In the genomic region with DNA sequence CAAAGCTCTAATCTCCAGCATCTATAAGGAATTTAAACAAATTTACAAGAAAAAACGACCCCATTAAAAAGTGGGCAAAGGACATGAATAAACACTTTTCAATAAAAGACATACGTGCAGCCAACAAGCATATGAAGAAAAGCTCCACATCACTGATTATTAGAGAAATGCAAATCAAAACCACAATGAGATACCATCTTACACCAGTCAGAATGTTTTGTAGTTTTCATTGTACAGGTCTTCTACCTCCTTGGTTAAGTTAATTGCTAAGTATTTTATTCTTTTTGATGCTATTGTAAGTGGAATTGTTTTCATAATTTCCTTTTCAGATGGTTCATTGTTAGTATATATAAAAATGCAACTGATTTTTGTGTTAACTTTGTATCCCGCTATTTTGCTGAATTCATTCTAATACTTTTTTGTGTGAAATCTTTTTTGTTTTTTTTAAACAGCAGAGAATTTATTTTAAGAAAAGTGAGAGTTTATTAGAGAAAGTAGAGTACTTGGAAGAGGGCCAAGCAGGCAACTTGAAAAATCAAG, we compare ENCODE assay signal across 26 cellular contexts. TPM values are rescaled to one million over a fixed set of nuclear protein-coding genes. Genes with fewer than 3 reads are reported as not detected.
A peak's percentile ranks its signal among the peaks of the same experiment; 100 is the strongest.
DNase-seq lines count a peak whose midpoint lies in the region; ATAC-seq, FAIRE-seq and TF ChIP-seq lines count a peak whose summit lies in the region.
"Had no signal": no experiment of that assay in that cellular context is flagged by ENCODE, and none has a peak within 500 bp of the region (broad histone marks: within the 10 kb centered on the region; RNA-seq: fewer than 3 reads in every experiment).

No MANE protein-coding gene starts in this region.

- H3K27ac ChIP-seq in CD4-positive, CD25-positive, alpha-beta regulatory T cell (ENCODE audit: insufficient read depth, low read length, poor library complexity, severe bottlenecking), result no peak overlapping the region
- no peak overlapping the region for H3K27ac ChIP-seq in GM12878 (ENCODE audit: control insufficient read depth, insufficient read depth)

- no peak for ATAC-seq in CD4-positive, CD25-positive, alpha-beta regulatory T cell (ENCODE audit: low read depth in 2 of 2)
- ATAC-seq in GM18508 (IDR thresholded peaks at IDR 0.05; ENCODE audit: insufficient read depth, unreplicated experiment) (peak; percentile 51), HG02678 (IDR thresholded peaks at IDR 0.05; ENCODE audit: unreplicated experiment) (peak; percentile 47), GM12878 (peak; percentile 39; the same call in 1 of the 3 replicates), HG03108 (IDR thresholded peaks at IDR 0.05; ENCODE audit: unreplicated experiment) (no peak), GM19452 (IDR thresholded peaks at IDR 0.05; ENCODE audit: unreplicated experiment) (no peak)
- no peak for ATAC-seq in stimulated activated memory B cell treated with anti-CD40 and anti-IgM and Interleukin-4, amounts not matched to agents 10 μg/mL and 1 μg/mL and 100 μg/mL, for 72 hours
- ATAC-seq: CD8-positive, alpha-beta T cell had no signal

- no peak overlapping the region for H3K4me2 ChIP-seq in GM12878 (ENCODE audit: control insufficient read depth, insufficient read depth)

- in situ Hi-C loops in GM12878 (cut with MboI), result no loop called here

- peaks cover 27% of the 10 kb centered on the region for H3K36me3 ChIP-seq in CD4-positive, CD25-positive, alpha-beta regulatory T cell (ENCODE audit: control insufficient read depth, insufficient read depth, low read length)
- no peaks in the 10 kb centered on the region for H3K36me3 ChIP-seq in GM12878 (ENCODE audit: control insufficient read depth in 2 of 2, insufficient read depth in 2 of 2, low read length in 1 of 2)

- TF ChIP-seq POLR2A in GM12878 (IDR thresholded peaks at IDR 0.05; ENCODE audit: low read depth, low read length), result no peak

- peak overlapping the region; percentile 22 for H3K4me3 ChIP-seq in CD4-positive, CD25-positive, alpha-beta regulatory T cell (ENCODE audit: low read depth, low read length)
- no peak overlapping the region for H3K4me3 ChIP-seq in GM12878

- TF ChIP-seq RAD21 in GM12878 (IDR thresholded peaks at IDR 0.05; ENCODE audit: insufficient read depth, low read depth, low read length), result no peak

- H3K27ac Mint-ChIP-seq in CD4-positive, CD25-positive, alpha-beta regulatory T cell, result peak overlapping the region in 2 of 3 donors; percentile 27 to 28
- no peak overlapping the region for H3K27ac Mint-ChIP-seq in stimulated activated memory B cell treated with anti-CD40 and anti-IgM and Interleukin-4, amounts not matched to agents 10 μg/mL and 1 μg/mL and 100 μg/mL, for 72 hours
- H3K27ac Mint-ChIP-seq: CD8-positive, alpha-beta T cell had no signal

- CTCF ChIA-PET in GM12878 (lab: Yijun Ruan, JAX), result interaction anchor here (1.6 kb wide), 1 partner anchor 12 kb away, joined by 4 read pairs; no protein-coding TSS in a partner anchor

- RAD21 ChIA-PET in GM12878 (lab: Charles Lee; ENCODE audit: unreplicated experiment), result no interaction called here

- H3K27me3 Mint-ChIP-seq in CD4-positive, CD25-positive, alpha-beta regulatory T cell, result no peaks in the 10 kb centered on the region
- H3K27me3 Mint-ChIP-seq in stimulated activated memory B cell treated with anti-CD40 and anti-IgM and Interleukin-4, amounts not matched to agents 10 μg/mL and 1 μg/mL and 100 μg/mL, for 72 hours, result no peaks in the 10 kb centered on the region

- POLR2A ChIA-PET in GM12878 (lab: Charles Lee), result no interaction called here

- TF ChIP-seq EP300 in GM12878 (IDR thresholded peaks at IDR 0.05; ENCODE audit: borderline replicate concordance in 1 of 2, control insufficient read depth in 1 of 2, low read depth in 2 of 2, low read length in 2 of 2), result no peak

- peaks cover 16% of the 10 kb centered on the region for H3K4me1 ChIP-seq in CD4-positive, CD25-positive, alpha-beta regulatory T cell (ENCODE audit: control insufficient read depth, insufficient read depth, low read length, poor library complexity, severe bottlenecking)
- no peaks in the 10 kb centered on the region; the same call in 1 of the 2 replicates for H3K4me1 ChIP-seq in GM12878 (ENCODE audit: control insufficient read depth, insufficient read depth, low read length)
- H3K4me1 ChIP-seq: Caco-2 had no signal

- H4K20me1 ChIP-seq in GM12878 (ENCODE audit: control insufficient read depth, insufficient read depth), result no peaks in the 10 kb centered on the region

- H3K4me1 Mint-ChIP-seq in CD4-positive, CD25-positive, alpha-beta regulatory T cell, result peaks cover 44 to 72% (median 57%) of the 10 kb centered on the region in 4 donors
- peaks cover 58% of the 10 kb centered on the region for H3K4me1 Mint-ChIP-seq in stimulated activated memory B cell treated with anti-CD40 and anti-IgM and Interleukin-4, amounts not matched to agents 10 μg/mL and 1 μg/mL and 100 μg/mL, for 72 hours

- SMC1A ChIA-PET in GM12878 (lab: Charles Lee; ENCODE audit: uncharacterized antibody, unreplicated experiment), result no interaction called here

- no TSS peak for BruUV-seq in GM12878 (replicated peaks; lab: Mats Ljungman, UMichigan)

- peak in 1 of 3 donors; percentile 8 for DNase-seq in CD4-positive, CD25-positive, alpha-beta regulatory T cell
- DNase-seq in GM12878 (ENCODE audit: low read depth, low spot score) (no peak), midbrain (lab: John Stamatoyannopoulos, UW) (no peak)
- DNase-seq: AML-193; C1 segment of cervical spinal cord; Caco-2; CD8-positive, alpha-beta T cell; EL; GDM1; Karpas-422; NCI-H1092 treated with DMSO at 0.1 percent for 48 hours; NCI-H1436; NCI-H187; NCI-H446; NCI-H524 treated with DMSO at 0.1 percent for 48 hours; NCI-H774; SIG-M5 had no signal

- peaks cover 57% of the 10 kb centered on the region for H3K36me3 Mint-ChIP-seq in CD4-positive, CD25-positive, alpha-beta regulatory T cell
- peaks cover 89% of the 10 kb centered on the region for H3K36me3 Mint-ChIP-seq in stimulated activated memory B cell treated with anti-CD40 and anti-IgM and Interleukin-4, amounts not matched to agents 10 μg/mL and 1 μg/mL and 100 μg/mL, for 72 hours

- peak overlapping the region in 3 of 4 donors; percentile 13 to 49 (median 20) for H3K4me3 Mint-ChIP-seq in CD4-positive, CD25-positive, alpha-beta regulatory T cell
- H3K4me3 Mint-ChIP-seq in stimulated activated memory B cell treated with anti-CD40 and anti-IgM and Interleukin-4, amounts not matched to agents 10 μg/mL and 1 μg/mL and 100 μg/mL, for 72 hours, result no peak overlapping the region
- H3K4me3 Mint-ChIP-seq: CD8-positive, alpha-beta T cell had no signal

- H3K9me3 Mint-ChIP-seq in CD4-positive, CD25-positive, alpha-beta regulatory T cell, result peaks cover 2 to 28% (median 15%) of the 10 kb centered on the region in 7 donors
- H3K9me3 Mint-ChIP-seq in stimulated activated memory B cell treated with anti-CD40 and anti-IgM and Interleukin-4, amounts not matched to agents 10 μg/mL and 1 μg/mL and 100 μg/mL, for 72 hours, result peaks cover 35% of the 10 kb centered on the region

- H2AFZ ChIP-seq in GM12878 (ENCODE audit: control insufficient read depth, low read depth, low read length), result no peak overlapping the region

- H3K27me3 ChIP-seq in CD4-positive, CD25-positive, alpha-beta regulatory T cell (ENCODE audit: control insufficient read depth, insufficient read depth, low read length), result no peaks in the 10 kb centered on the region
- H3K27me3 ChIP-seq in GM12878 (replicated peaks in 1 of 2; ENCODE audit: control insufficient read depth in 2 of 2, insufficient read depth in 2 of 2, low read length in 1 of 2), result no peaks in the 10 kb centered on the region

- no peak overlapping the region for H3K9ac ChIP-seq in GM12878 (ENCODE audit: control insufficient read depth, insufficient read depth, low read length)

- no peaks in the 10 kb centered on the region for H3K79me2 ChIP-seq in GM12878 (ENCODE audit: control insufficient read depth, insufficient read depth, low read length)

- 65% methylated on average over 3 of the region's 3 CpGs for WGBS in GM12878 (ENCODE audit: insufficient coverage, insufficient replicate concordance, low lambda C conversion rate, missing lambda C conversion rate)

- TF ChIP-seq CTCF in GM12878 (IDR thresholded peaks at IDR 0.05 in 2 of 3, conservative IDR thresholded peaks at IDR 0.05 in 1 of 3; ENCODE audit: control insufficient read depth in 2 of 3, extremely low read depth in 1 of 3, insufficient read depth in 1 of 3, low read depth in 3 of 3, low read length in 3 of 3), result no peak

- intact Hi-C loops in GM12878 (cut with micrococcal nuclease; ENCODE audit: unreplicated experiment), result no loop called here

- FAIRE-seq in GM12878 (lab: Jason Lieb, UNC), result no peak
- FAIRE-seq: A204.1, GM12891, H1, RCC 7860 had no signal

- H3K9me3 ChIP-seq in CD4-positive, CD25-positive, alpha-beta regulatory T cell (ENCODE audit: control insufficient read depth in 2 of 2, low read length in 2 of 2), result peaks cover 7 to 12% of the 10 kb centered on the region in 2 experiments
- peaks cover 4% of the 10 kb centered on the region; the same call in 2 of the 3 replicates for H3K9me3 ChIP-seq in GM12878 (replicated peaks; ENCODE audit: control insufficient read depth, insufficient read depth, low read length)

TF ChIP-seq in GM12878, 131 proteins besides CTCF, POLR2A, EP300 and RAD21 (continues in another document):
- TF ChIP-seq IKZF1 (conservative IDR thresholded peaks at IDR 0.05) (no peak), HCFC1 (IDR thresholded peaks at IDR 0.05; ENCODE audit: low read length) (no peak), RCOR1 (conservative IDR thresholded peaks at IDR 0.05; ENCODE audit: low read depth, low read length) (no peak)

RNA-seq across cellular contexts. Expression of a gene that starts 40.7 kb away (rescaled TPM):
- 66.3 TPM for total RNA-seq in CD4-positive, CD25-positive, alpha-beta regulatory T cell
- 10 to 100 TPM in 3 of 4 donors, 1 to 10 TPM in 1; 9.2 to 16.3 (median 11.5) TPM for polyA plus RNA-seq in CD4-positive, CD25-positive, alpha-beta regulatory T cell
- 94.5 and 106 TPM in 2 replicates for total RNA-seq in GM12878 (2013; cell fraction: nucleolus; rRNA removed)
- 10.1 and 11.4 TPM in 2 replicates for total RNA-seq in GM12878 (2014; rRNA removed)
- 14.0 and 14.1 TPM in 2 replicates for total RNA-seq in GM12878 (2014; rRNA removed; fragmentation: Illumina TruSeq; extraction: Trizol)
- total RNA-seq in GM12878 (2021), result 13.3 and 14.2 TPM in 2 replicates
- polyA plus RNA-seq in GM12878 (2011; ENCODE audit: low read depth), result 1.7 TPM
- polyA plus RNA-seq in GM12878 (2011; rRNA removed), result 23.6 and 32.9 TPM in 2 replicates
- 8.8 and 9.4 TPM in 2 replicates for polyA plus RNA-seq in GM12878 (2011; cell fraction: cytosol; rRNA removed)
- 31.1 and 37.4 TPM in 2 replicates for polyA plus RNA-seq in GM12878 (2011; cell fraction: nucleus; rRNA removed)
- polyA plus RNA-seq in GM12878 (2012), result 2.7 and 4.5 TPM in 2 replicates
- 7.8 and 8.4 TPM in 2 replicates for polyA plus RNA-seq in GM12878 (2014; fragmentation: Illumina TruSeq; extraction: Trizol)
- 1 to 10 TPM; 2.0 to 4.9 TPM for polyA plus RNA-seq in GM12878 (2014; fragmentation: Nextera tagmentation; extraction: Ambion mirVana)
- 3.6 and 5.6 TPM in 2 replicates for polyA plus RNA-seq in GM12878 (2014; rRNA removed)
- polyA plus RNA-seq in GM12878 (2016; fragmentation: Nextera tagmentation; extraction: Ambion mirVana), result 1 to 10 TPM; 7.0 to 7.5 TPM
- polyA minus RNA-seq in GM12878 (2011; rRNA and poly(A)+ RNA removed), result 42.9 and 73.1 TPM in 2 replicates
- 17.7 and 18.4 TPM in 2 replicates for polyA minus RNA-seq in GM12878 (2011; cell fraction: cytosol; rRNA and poly(A)+ RNA removed)
- 42.1 and 54.2 TPM in 2 replicates for polyA minus RNA-seq in GM12878 (2011; cell fraction: nucleus; rRNA and poly(A)+ RNA removed)

Comparison
In these comparisons a context has a peak if more than half of its experiments do, and no peak if none do; other contexts are left out.
1. ATAC-seq: peak in GM18508 (single experiment), HG02678 (single experiment) and GM12878 (single experiment); none in CD4-positive, CD25-positive, alpha-beta regulatory T cell (0 of 2), HG03108 (single experiment), GM19452 (single experiment) and stimulated activated memory B cell treated with anti-CD40 and anti-IgM and Interleukin-4, amounts not matched to agents 10 μg/mL and 1 μg/mL and 100 μg/mL, for 72 hours (single experiment).